Comparison of ENCODE assay signal across 31 cellular contexts in the genomic region with DNA sequence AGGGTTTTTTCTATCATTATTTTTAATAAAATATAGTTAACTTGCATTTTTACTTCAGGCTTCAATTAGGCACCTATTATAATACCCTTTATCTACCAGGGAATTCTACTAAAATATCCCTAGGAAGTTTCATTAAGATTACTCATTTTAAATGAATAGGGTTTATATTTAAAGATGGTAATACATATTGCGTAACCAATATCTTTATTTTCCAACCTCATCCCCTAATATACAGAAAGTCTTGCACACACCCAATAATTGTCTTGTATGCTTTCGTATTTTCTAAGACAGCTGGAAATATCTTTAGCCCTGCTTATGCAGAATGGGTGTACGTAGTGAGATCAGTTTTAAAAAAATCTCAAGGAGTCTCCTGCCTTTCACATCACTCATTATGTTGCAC.
"Had no signal": no experiment of that assay in that cellular context is flagged by ENCODE, and none has a peak within 500 bp of the region (broad histone marks: within the 10 kb centered on the region; RNA-seq: fewer than 3 reads in every experiment).

No MANE protein-coding gene starts in this region.

- H3K4me1 ChIP-seq: adrenal gland, ascending aorta, body of pancreas, breast epithelium had no signal

- H3K4me3 ChIP-seq: adrenal gland, ascending aorta, body of pancreas, breast epithelium, cardiac muscle cell had no signal

- H3K36me3 ChIP-seq: adrenal gland, ascending aorta, brain microvascular endothelial cell, breast epithelium, cardiac muscle cell had no signal

- H3K27me3 ChIP-seq: adrenal gland, ascending aorta, body of pancreas, brain microvascular endothelial cell, breast epithelium, cardiac muscle cell had no signal

- ATAC-seq: activated naive CD4-positive, alpha-beta T cell treated with anti-CD3 and anti-CD28 coated beads, Interleukin-2, amount 50 U/mL, for 72 hours; activated naive CD8-positive, alpha-beta T cell treated with anti-CD3 and anti-CD28 coated beads, Interleukin-2, amount 50 U/mL, for 24 hours; activated T-cell treated with anti-CD3 and anti-CD28 coated beads, Interleukin-2, amount 50 U/mL, for 4 hours; activated T-cell treated with anti-CD3 and anti-CD28 coated beads, Interleukin-2, amount 50 U/mL, for 72 hours; activated T-helper 17 cell treated with anti-CD3 and anti-CD28 coated beads, Interleukin-2, amount 50 U/mL, for 72 hours; body of pancreas had no signal

- DNase-seq: activated effector memory CD4-positive, alpha-beta T cell treated with anti-CD3 and anti-CD28 coated beads, Interleukin-2, amount 50 U/mL, for 16 hours; activated effector memory CD4-positive, alpha-beta T cell treated with Interleukin-2 at 50 U/mL for 16 hours; activated gamma-delta T cell; activated gamma-delta T cell treated with Interleukin-2 at 50 U/mL for 16 hours; activated naive CD4-positive, alpha-beta T cell; activated naive CD4-positive, alpha-beta T cell treated with anti-CD3 and anti-CD28 coated beads for 36 hours; activated naive CD4-positive, alpha-beta T cell treated with anti-CD3 and anti-CD28 coated beads, Interleukin-2, amount 10 ng/mL, durations not matched to agents 7 days and 5 days; activated naive CD4-positive, alpha-beta T cell treated with anti-CD3 and anti-CD28 coated beads, Interleukin-2, amount 50 U/mL, for 16 hours; activated naive CD4-positive, alpha-beta T cell treated with Interleukin-2 at 50 U/mL for 16 hours; activated naive CD8-positive, alpha-beta T cell treated with anti-CD3 and anti-CD28 coated beads for 36 hours; activated naive CD8-positive, alpha-beta T cell treated with anti-CD3 and anti-CD28 coated beads, Interleukin-2, amount 10 ng/mL, durations not matched to agents 7 days and 5 days; activated naive CD8-positive, alpha-beta T cell treated with anti-CD3 and anti-CD28 coated beads, Interleukin-2, amount 50 U/mL, for 24 hours; activated T-cell treated with anti-CD3 and anti-CD28 coated beads, Interleukin-2, amount 50 U/mL, for 4 hours; activated T-cell treated with anti-CD3 and anti-CD28 coated beads, Interleukin-2, amount 50 U/mL, for 48 hours; activated T-cell treated with anti-CD3 and anti-CD28 coated beads, Interleukin-2, amount 50 U/mL, for 72 hours; adrenal gland; amniotic stem cell; amygdala; anterior cingulate cortex; aorta; body of pancreas; brain microvascular endothelial cell; caudate nucleus; central memory CD4-positive, alpha-beta T cell; cerebellar nuclear complex had no signal

- H3K27ac ChIP-seq: adrenal gland, ascending aorta, body of pancreas, brain microvascular endothelial cell, breast epithelium, cardiac muscle cell had no signal

- H3K9me3 ChIP-seq: adrenal gland, ascending aorta had no signal

- FAIRE-seq: bronchial epithelial cell had no signal
